In genomic region chr10:15168781-15169554, GRCh38 we compare ENCODE assay signal across 8 cellular contexts. TPM values are rescaled to one million over a fixed set of nuclear protein-coding genes. Genes with fewer than 3 reads are reported as not detected.
DNase-seq lines count a peak whose midpoint lies in the region; FAIRE-seq and TF ChIP-seq lines count a peak whose summit lies in the region.

No MANE protein-coding gene starts in this region.

- H3K4me3 ChIP-seq in Loucy (ENCODE audit: low read length, poor library complexity, severe bottlenecking), result peak overlapping the region; percentile 85
- H3K4me3 ChIP-seq in subcutaneous abdominal adipose tissue (ENCODE audit: low read depth in 1 of 5, low read length in 5 of 5), result peak overlapping the region in 4 of 5 donors; percentile 21 to 42 (median 41)

- peaks cover 22% of the 10 kb centered on the region for H4K20me1 ChIP-seq in Loucy (ENCODE audit: insufficient read depth, low read length, poor library complexity, severe bottlenecking)

- H3F3A ChIP-seq in Loucy (ENCODE audit: low read depth), result peaks cover 22% of the 10 kb centered on the region

- peak; percentile 64; the same call in 1 of the 2 replicates for TF ChIP-seq POLR2A in H54 (IDR thresholded peaks at IDR 0.05; ENCODE audit: low read depth, low read length)

- peak overlapping the region; percentile 61 for H3K27ac ChIP-seq in subcutaneous abdominal adipose tissue (ENCODE audit: low read depth, low read length)

- DNase-seq in Daoy (ENCODE audit: low read depth) (peak; percentile 92), H54 (ENCODE audit: insufficient read length, low spot score) (peak; percentile 80), SK-MEL-5 (ENCODE audit: low read depth, low spot score) (peak; percentile 89), foreskin melanocyte (peak; percentile 64), occipital lobe (lab: John Stamatoyannopoulos, UW) (peak; percentile 98)
- peak; percentile 90 for DNase-seq in activated naive CD4-positive, alpha-beta T cell treated with Interleukin-2 at 50 U/mL for 16 hours

- H3K4me2 ChIP-seq in Loucy (ENCODE audit: low read depth, low read length, poor library complexity, severe bottlenecking), result peak overlapping the region; percentile 99

- peak overlapping the region; percentile 24 for H2AFZ ChIP-seq in Loucy (ENCODE audit: low read length)

- no peaks in the 10 kb centered on the region for H3K27me3 ChIP-seq in Loucy (ENCODE audit: insufficient read depth, low read length, poor library complexity, severe bottlenecking)
- no peaks in the 10 kb centered on the region for H3K27me3 ChIP-seq in subcutaneous abdominal adipose tissue (ENCODE audit: control insufficient read depth in 5 of 5, insufficient read depth in 4 of 5, low read length in 5 of 5)

- TF ChIP-seq CTCF in Loucy (conservative IDR thresholded peaks at IDR 0.05; ENCODE audit: low read length), result no peak

- no peak for FAIRE-seq in H54 (lab: Jason Lieb, UNC)

- no peaks in the 10 kb centered on the region for H3K9me2 ChIP-seq in Loucy (replicated peaks; ENCODE audit: low read depth, low read length)

- peaks cover 40% of the 10 kb centered on the region for H3K79me2 ChIP-seq in Loucy (ENCODE audit: insufficient read depth, low read length)

- in situ Hi-C loops in SK-MEL-5 (cut with HindIII; ENCODE audit: low pct_unique_long_range_greater_than_20kb, low sequenced_read_pairs), result no loop called here

- no peaks in the 10 kb centered on the region for H3K9me3 ChIP-seq in Loucy (ENCODE audit: insufficient read depth, low read depth, low read length)
- H3K9me3 ChIP-seq in subcutaneous abdominal adipose tissue (ENCODE audit: control insufficient read depth in 5 of 5, low read length in 5 of 5), result no peaks in the 10 kb centered on the region

- peak overlapping the region; percentile 94 for H3K9ac ChIP-seq in Loucy (ENCODE audit: low read depth, low read length, poor library complexity, severe bottlenecking)
- H3K9ac ChIP-seq in subcutaneous abdominal adipose tissue (ENCODE audit: low read length in 5 of 5), result peak overlapping the region in 3 of 5 donors; percentile 11 to 66 (median 28)

- peaks cover 62% of the 10 kb centered on the region for H3K4me1 ChIP-seq in Loucy (ENCODE audit: insufficient read depth, low read length, poor library complexity, severe bottlenecking)
- H3K4me1 ChIP-seq in subcutaneous abdominal adipose tissue (ENCODE audit: control insufficient read depth in 5 of 5, insufficient read depth in 5 of 5, low read length in 5 of 5), result peaks cover 3 to 43% (median 34%) of the 10 kb centered on the region in 5 donors

- H3K36me3 ChIP-seq in Loucy (ENCODE audit: insufficient read depth, low read length) (no peaks in the 10 kb centered on the region), subcutaneous abdominal adipose tissue (ENCODE audit: control insufficient read depth in 5 of 5, insufficient read depth in 5 of 5, low read length in 5 of 5) (no peaks in the 10 kb centered on the region)

RNA-seq across cellular contexts. Expression of gene NMT2, which starts 0.5 kb away (rescaled TPM):
- 31.7 and 37.2 TPM in 2 replicates for total RNA-seq in Daoy (2014; rRNA removed; shearing (Covaris generic))
- 3.3 and 4.5 TPM in 2 replicates for total RNA-seq in SK-MEL-5 (2014; rRNA removed; shearing (Covaris generic))
- 4.4 and 9.6 TPM in 2 replicates for polyA plus RNA-seq in SK-MEL-5 (2015; cell fraction: cytosol; rRNA removed)
- 2.3 and 7.1 TPM in 2 replicates for polyA plus RNA-seq in SK-MEL-5 (2015; cell fraction: nucleus; rRNA removed)
- total RNA-seq in occipital lobe, result 57.1 TPM

Comparison
In these comparisons a context has a peak if more than half of its experiments do, and no peak if none do; other contexts are left out.
1. Peak in every context shown above with its lines: DNase-seq, H3K4me3 ChIP-seq and H3K27ac ChIP-seq.